8 cellular contexts compared by ENCODE assay signal in the genomic region with DNA sequence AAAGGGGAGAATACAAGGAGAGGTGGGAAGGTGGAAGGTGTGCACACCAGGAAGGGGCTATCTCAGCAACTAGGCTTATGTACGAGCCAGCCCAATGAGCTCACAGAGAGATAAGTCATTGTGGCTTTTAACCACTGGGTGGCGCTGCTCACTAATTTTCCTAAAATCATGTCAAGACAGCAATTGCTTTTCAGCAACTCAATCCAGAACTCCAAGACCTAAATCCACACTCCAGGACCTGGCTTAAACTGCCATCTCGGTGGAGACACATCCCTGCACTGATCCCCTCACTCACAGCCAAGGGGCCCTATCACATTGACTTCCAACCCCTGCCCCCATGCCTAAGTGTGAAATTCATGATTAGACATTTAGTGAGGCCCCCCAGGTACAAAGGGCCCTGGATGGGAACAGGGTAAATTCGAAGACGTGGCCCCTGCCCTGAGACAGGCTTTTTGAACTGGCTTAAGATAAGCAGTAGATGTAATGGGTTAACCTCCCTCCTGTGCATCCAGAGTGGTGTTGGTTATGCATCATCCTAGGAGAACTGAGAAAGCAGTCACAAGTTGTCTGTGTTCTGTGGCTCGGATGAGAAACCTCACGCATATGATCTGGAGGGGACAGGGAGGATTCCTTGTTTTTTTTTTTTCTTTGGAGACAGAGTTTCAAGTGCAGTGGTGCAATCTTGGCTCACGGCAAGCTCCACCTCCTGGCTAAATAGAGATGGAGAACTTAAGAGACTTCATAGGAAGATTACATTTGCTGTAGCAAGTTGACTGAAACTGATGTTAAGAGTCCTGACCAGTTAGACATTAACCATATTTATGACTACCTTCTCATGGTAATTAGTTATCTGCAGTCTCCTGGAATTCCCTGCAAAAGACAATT. TPM values are rescaled to one million over a fixed set of nuclear protein-coding genes. Genes with fewer than 3 reads are reported as not detected.
DNase-seq lines count a peak whose midpoint lies in the region; ATAC-seq and TF ChIP-seq lines count a peak whose summit lies in the region.

No MANE protein-coding gene starts in this region.

- no peaks in the 10 kb centered on the region for H3K79me2 ChIP-seq in neural cell (replicated peaks; ENCODE audit: insufficient read depth, low read length)

- no peak overlapping the region for H3K27ac ChIP-seq in neural cell (ENCODE audit: low read length)

- no peaks in the 10 kb centered on the region for H3F3A ChIP-seq in neural cell (ENCODE audit: insufficient read depth, low read length, poor library complexity, severe bottlenecking)

- DNase-seq in CMK (ENCODE audit: low read depth) (peak; percentile 49), HuH-7 (ENCODE audit: low spot score) (peak; percentile 37), OCI-M1 (lab: John Stamatoyannopoulos, UW) (peak; percentile 87), fibroblast of mammary gland (ENCODE audit: low read depth) (peak; percentile 75)
- DNase-seq in activated T-cell treated with anti-CD3 and anti-CD28 coated beads, Interleukin-2, amount 50 U/mL, for 4 hours = peak; percentile 65
- peak; percentile 62 to 63 for DNase-seq in stimulated activated naive CD8-positive, alpha-beta T cell treated with anti-CD3 and anti-CD28 coated beads, Interleukin-15, amount 100 ng/mL, for 72 hours

- H3K4me1 Mint-ChIP-seq in activated T-cell treated with anti-CD3 and anti-CD28 coated beads, Interleukin-2, amount 50 U/mL, for 4 hours (ENCODE audit: low read depth) = peaks cover 2% of the 10 kb centered on the region
- peaks cover 10% of the 10 kb centered on the region for H3K4me1 Mint-ChIP-seq in stimulated activated naive CD8-positive, alpha-beta T cell treated with anti-CD3 and anti-CD28 coated beads, Interleukin-15, amount 100 ng/mL, for 72 hours

- no peak overlapping the region for H2AFZ ChIP-seq in neural cell (ENCODE audit: low read depth, low read length)

- no peaks in the 10 kb centered on the region for H3K36me3 Mint-ChIP-seq in activated T-cell treated with anti-CD3 and anti-CD28 coated beads, Interleukin-2, amount 50 U/mL, for 4 hours (ENCODE audit: insufficient read depth)

- H3K4me3 ChIP-seq in fibroblast of mammary gland (ENCODE audit: control insufficient read depth, low read depth, low read length) (no peak overlapping the region), neural cell (ENCODE audit: low read length) (no peak overlapping the region)

- no peaks in the 10 kb centered on the region for H3K9me3 Mint-ChIP-seq in activated T-cell treated with anti-CD3 and anti-CD28 coated beads, Interleukin-2, amount 50 U/mL, for 4 hours
- H3K9me3 Mint-ChIP-seq in stimulated activated naive CD8-positive, alpha-beta T cell treated with anti-CD3 and anti-CD28 coated beads, Interleukin-15, amount 100 ng/mL, for 72 hours = no peaks in the 10 kb centered on the region

- H3K27me3 ChIP-seq in neural cell (ENCODE audit: insufficient read depth, low read depth, low read length) = no peaks in the 10 kb centered on the region

- H4K20me1 ChIP-seq in neural cell (ENCODE audit: insufficient read depth) = no peaks in the 10 kb centered on the region

- TF ChIP-seq CTCF in fibroblast of mammary gland (conservative IDR thresholded peaks at IDR 0.05; ENCODE audit: control insufficient read depth, insufficient read depth, low read depth, low read length) (peak; percentile 74), neural cell (IDR thresholded peaks at IDR 0.05; ENCODE audit: poor library complexity, severe bottlenecking) (peak; percentile 92)

- TF ChIP-seq EP300 in neural cell (conservative IDR thresholded peaks at IDR 0.05; ENCODE audit: poor library complexity, severe bottlenecking) = no peak

- no peaks in the 10 kb centered on the region for H3K27me3 Mint-ChIP-seq in activated T-cell treated with anti-CD3 and anti-CD28 coated beads, Interleukin-2, amount 50 U/mL, for 4 hours (ENCODE audit: low read depth)
- H3K27me3 Mint-ChIP-seq in stimulated activated naive CD8-positive, alpha-beta T cell treated with anti-CD3 and anti-CD28 coated beads, Interleukin-15, amount 100 ng/mL, for 72 hours = no peaks in the 10 kb centered on the region

- H3K36me3 ChIP-seq in neural cell (ENCODE audit: insufficient read depth, low read length) = no peaks in the 10 kb centered on the region

- ATAC-seq in activated T-cell treated with anti-CD3 and anti-CD28 coated beads, Interleukin-2, amount 50 U/mL, for 4 hours = peak; percentile 53 to 70
- peak; percentile 56 for ATAC-seq in stimulated activated naive CD8-positive, alpha-beta T cell treated with anti-CD3 and anti-CD28 coated beads, Interleukin-15, amount 100 ng/mL, for 72 hours
- ATAC-seq in HG03039 (IDR thresholded peaks at IDR 0.05; ENCODE audit: unreplicated experiment) = no peak

- TF ChIP-seq RAD21 in neural cell (conservative IDR thresholded peaks at IDR 0.05) = peak; percentile 95

- no peak overlapping the region for H3K4me3 Mint-ChIP-seq in activated T-cell treated with anti-CD3 and anti-CD28 coated beads, Interleukin-2, amount 50 U/mL, for 4 hours
- H3K4me3 Mint-ChIP-seq in stimulated activated naive CD8-positive, alpha-beta T cell treated with anti-CD3 and anti-CD28 coated beads, Interleukin-15, amount 100 ng/mL, for 72 hours = no peak overlapping the region

- no peaks in the 10 kb centered on the region for H3K9me2 ChIP-seq in neural cell (ENCODE audit: insufficient read depth, low read length)

- no peaks in the 10 kb centered on the region for H3K9me3 ChIP-seq in neural cell (ENCODE audit: low read length)

- H3K9ac ChIP-seq in neural cell (ENCODE audit: low read length) = no peak overlapping the region

- H3K4me2 ChIP-seq in neural cell (ENCODE audit: low read length) = no peak overlapping the region

- H3K27ac Mint-ChIP-seq in stimulated activated naive CD8-positive, alpha-beta T cell treated with anti-CD3 and anti-CD28 coated beads, Interleukin-15, amount 100 ng/mL, for 72 hours = no peak overlapping the region

TF ChIP-seq in neural cell, 6 proteins besides CTCF, POLR2A, EP300 and RAD21:
- TF ChIP-seq SMC3 (conservative IDR thresholded peaks at IDR 0.05; ENCODE audit: poor library complexity) (peak; percentile 96), POLR2AphosphoS5 (IDR thresholded peaks at IDR 0.05) (no peak), MXI1 (conservative IDR thresholded peaks at IDR 0.05; ENCODE audit: poor library complexity, severe bottlenecking) (peak; percentile 17), EZH2 (IDR thresholded peaks at IDR 0.05; ENCODE audit: borderline replicate concordance, insufficient read depth, low read length, poor library complexity, severe bottlenecking) (no peak), TAF1 (IDR thresholded peaks at IDR 0.05; ENCODE audit: low read depth) (no peak)
- TF ChIP-seq, protein P1, sequence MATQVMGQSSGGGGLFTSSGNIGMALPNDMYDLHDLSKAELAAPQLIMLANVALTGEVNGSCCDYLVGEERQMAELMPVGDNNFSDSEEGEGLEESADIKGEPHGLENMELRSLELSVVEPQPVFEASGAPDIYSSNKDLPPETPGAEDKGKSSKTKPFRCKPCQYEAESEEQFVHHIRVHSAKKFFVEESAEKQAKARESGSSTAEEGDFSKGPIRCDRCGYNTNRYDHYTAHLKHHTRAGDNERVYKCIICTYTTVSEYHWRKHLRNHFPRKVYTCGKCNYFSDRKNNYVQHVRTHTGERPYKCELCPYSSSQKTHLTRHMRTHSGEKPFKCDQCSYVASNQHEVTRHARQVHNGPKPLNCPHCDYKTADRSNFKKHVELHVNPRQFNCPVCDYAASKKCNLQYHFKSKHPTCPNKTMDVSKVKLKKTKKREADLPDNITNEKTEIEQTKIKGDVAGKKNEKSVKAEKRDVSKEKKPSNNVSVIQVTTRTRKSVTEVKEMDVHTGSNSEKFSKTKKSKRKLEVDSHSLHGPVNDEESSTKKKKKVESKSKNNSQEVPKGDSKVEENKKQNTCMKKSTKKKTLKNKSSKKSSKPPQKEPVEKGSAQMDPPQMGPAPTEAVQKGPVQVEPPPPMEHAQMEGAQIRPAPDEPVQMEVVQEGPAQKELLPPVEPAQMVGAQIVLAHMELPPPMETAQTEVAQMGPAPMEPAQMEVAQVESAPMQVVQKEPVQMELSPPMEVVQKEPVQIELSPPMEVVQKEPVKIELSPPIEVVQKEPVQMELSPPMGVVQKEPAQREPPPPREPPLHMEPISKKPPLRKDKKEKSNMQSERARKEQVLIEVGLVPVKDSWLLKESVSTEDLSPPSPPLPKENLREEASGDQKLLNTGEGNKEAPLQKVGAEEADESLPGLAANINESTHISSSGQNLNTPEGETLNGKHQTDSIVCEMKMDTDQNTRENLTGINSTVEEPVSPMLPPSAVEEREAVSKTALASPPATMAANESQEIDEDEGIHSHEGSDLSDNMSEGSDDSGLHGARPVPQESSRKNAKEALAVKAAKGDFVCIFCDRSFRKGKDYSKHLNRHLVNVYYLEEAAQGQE (IDR thresholded peaks at IDR 0.05; ENCODE audit: borderline replicate concordance) = no peak

RNA-seq across cellular contexts. Expression of a gene that starts 11.5 kb away (rescaled TPM):
- not detected for total RNA-seq in activated T-cell treated with anti-CD3 and anti-CD28 coated beads, Interleukin-2, amount 50 U/mL, for 4 hours
- polyA plus RNA-seq in neural cell = not detected in 2 replicates
- not detected in 2 replicates for polyA minus RNA-seq in neural cell

RNA-seq across cellular contexts. Expression of a gene that starts 16.7 kb away (rescaled TPM):
- not detected for total RNA-seq in activated T-cell treated with anti-CD3 and anti-CD28 coated beads, Interleukin-2, amount 50 U/mL, for 4 hours
- not detected in 2 replicates for polyA plus RNA-seq in neural cell
- not detected in 2 replicates for polyA minus RNA-seq in neural cell

RNA-seq across cellular contexts. Expression of a gene that starts 26.3 kb away (rescaled TPM):
- not detected for total RNA-seq in activated T-cell treated with anti-CD3 and anti-CD28 coated beads, Interleukin-2, amount 50 U/mL, for 4 hours
- polyA plus RNA-seq in neural cell = not detected in 2 replicates
- polyA minus RNA-seq in neural cell = not detected in 2 replicates

RNA-seq across cellular contexts. Expression of a gene that starts 31.6 kb away (rescaled TPM):
- not detected for total RNA-seq in activated T-cell treated with anti-CD3 and anti-CD28 coated beads, Interleukin-2, amount 50 U/mL, for 4 hours
- not detected in 2 replicates for polyA plus RNA-seq in neural cell
- polyA minus RNA-seq in neural cell = not detected in 2 replicates

RNA-seq across cellular contexts. Expression of a gene that starts 39.2 kb away (rescaled TPM):
- total RNA-seq in activated T-cell treated with anti-CD3 and anti-CD28 coated beads, Interleukin-2, amount 50 U/mL, for 4 hours = not detected
- not detected in 2 replicates for polyA plus RNA-seq in neural cell
- polyA minus RNA-seq in neural cell = 0.46 and 0.97 TPM in 2 replicates

Comparison
In these comparisons a context has a peak if more than half of its experiments do, and no peak if none do; other contexts are left out.
1. DNase-seq: peak in every context shown above with its lines; median percentile 87 in OCI-M1; 75 in fibroblast of mammary gland; 65 in activated T-cell treated with anti-CD3 and anti-CD28 coated beads, Interleukin-2, amount 50 U/mL, for 4 hours; 62 in stimulated activated naive CD8-positive, alpha-beta T cell treated with anti-CD3 and anti-CD28 coated beads, Interleukin-15, amount 100 ng/mL, for 72 hours; 49 in CMK; 37 in HuH-7.